In the genomic region with DNA sequence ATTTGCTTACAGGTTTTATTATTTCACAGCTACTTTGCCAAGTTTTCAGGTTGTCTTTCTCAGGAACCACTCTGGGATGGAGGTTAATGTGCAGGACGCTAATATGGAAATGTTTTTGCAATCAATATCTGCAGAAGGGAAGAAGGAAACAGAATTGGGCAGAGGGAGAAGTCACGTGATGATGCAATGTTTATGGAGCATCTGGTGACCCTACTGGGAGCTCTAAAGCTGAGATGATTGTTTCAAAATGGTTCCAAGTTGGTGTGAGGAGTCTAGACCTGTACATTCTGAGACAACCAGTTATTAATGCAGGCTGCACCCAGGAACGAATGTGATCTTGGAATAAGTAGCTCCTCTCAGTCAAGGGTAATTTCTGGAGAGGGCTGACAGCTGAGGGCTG, we compare ENCODE assay signal across 28 cellular contexts.
"Had no signal": no experiment of that assay in that cellular context is flagged by ENCODE, and none has a peak within 500 bp of the region (broad histone marks: within the 10 kb centered on the region; RNA-seq: fewer than 3 reads in every experiment).

No MANE protein-coding gene starts in this region.

- H3K4me1 Mint-ChIP-seq: activated naive CD4-positive, alpha-beta T cell treated with anti-CD3 and anti-CD28 coated beads, Interleukin-2, amount 10 ng/mL, durations not matched to agents 7 days and 5 days; activated naive CD8-positive, alpha-beta T cell treated with anti-CD3 and anti-CD28 coated beads, Interleukin-2, amount 10 ng/mL, durations not matched to agents 7 days and 5 days had no signal

- FAIRE-seq: bronchial epithelial cell had no signal

- H3K9me3 ChIP-seq: adrenal gland, body of pancreas, Peyer's patch, SJSA1 had no signal

- H3K4me3 Mint-ChIP-seq: activated CD8-positive, alpha-beta T cell treated with anti-CD3 and anti-CD28 coated beads for 36 hours; activated naive CD4-positive, alpha-beta T cell treated with anti-CD3 and anti-CD28 coated beads, Interleukin-2, amount 10 ng/mL, durations not matched to agents 7 days and 5 days; activated naive CD8-positive, alpha-beta T cell treated with anti-CD3 and anti-CD28 coated beads, Interleukin-2, amount 10 ng/mL, durations not matched to agents 7 days and 5 days; activated T-cell treated with anti-CD3 and anti-CD28 coated beads, Interleukin-2, amount 50 U/mL, for 72 hours; T-helper 2 cell treated with Interferon-gamma antibody and Interleukin-4, amounts not matched to agents 5 μg/mL and 100 μg/mL, for 36 hours had no signal

- H3K4me1 ChIP-seq: adrenal gland, body of pancreas, Peyer's patch, SJSA1 had no signal

- H3K36me3 ChIP-seq: adrenal gland, Peyer's patch, SJSA1 had no signal

- H3K36me3 Mint-ChIP-seq: activated naive CD4-positive, alpha-beta T cell treated with anti-CD3 and anti-CD28 coated beads, Interleukin-2, amount 10 ng/mL, durations not matched to agents 7 days and 5 days; activated naive CD8-positive, alpha-beta T cell treated with anti-CD3 and anti-CD28 coated beads, Interleukin-2, amount 10 ng/mL, durations not matched to agents 7 days and 5 days had no signal

- DNase-seq: activated CD4-positive, alpha-beta T cell treated with anti-CD3 and anti-CD28 coated beads for 4 hours; activated CD8-positive, alpha-beta memory T cell treated with anti-CD3 and anti-CD28 coated beads, Interleukin-2, amount 50 U/mL, for 4 hours; activated CD8-positive, alpha-beta T cell treated with anti-CD3 and anti-CD28 coated beads for 36 hours; activated gamma-delta T cell treated with Interleukin-2 at 50 U/mL for 16 hours; activated naive CD4-positive, alpha-beta T cell treated with anti-CD3 and anti-CD28 coated beads, Interleukin-2, amount 10 ng/mL, durations not matched to agents 7 days and 5 days; activated naive CD8-positive, alpha-beta T cell treated with anti-CD3 and anti-CD28 coated beads, Interleukin-2, amount 10 ng/mL, durations not matched to agents 7 days and 5 days; activated T-cell treated with anti-CD3 and anti-CD28 coated beads, Interleukin-2, amount 50 U/mL, for 72 hours; adrenal gland; anterior cingulate cortex; body of pancreas; central memory CD4-positive, alpha-beta T cell; Karpas-422; MM.1S; NCI-H1105; NCI-H1436; NCI-H1694 treated with DMSO at 0.1 percent for 48 hours; NCI-H2081; NCI-H226; NCI-H526; NCI-H82; OCI-M1; Peyer's patch; SHP77; SW 1271 had no signal

- H3K27ac Mint-ChIP-seq: activated CD8-positive, alpha-beta T cell treated with anti-CD3 and anti-CD28 coated beads for 36 hours; activated naive CD4-positive, alpha-beta T cell treated with anti-CD3 and anti-CD28 coated beads, Interleukin-2, amount 10 ng/mL, durations not matched to agents 7 days and 5 days; activated naive CD8-positive, alpha-beta T cell treated with anti-CD3 and anti-CD28 coated beads, Interleukin-2, amount 10 ng/mL, durations not matched to agents 7 days and 5 days; activated T-cell treated with anti-CD3 and anti-CD28 coated beads, Interleukin-2, amount 50 U/mL, for 72 hours; activated T-helper 2 cell treated with anti-CD3 and anti-CD28 coated beads, Interferon-gamma antibody, Interleukin-2, Interleukin-4, amounts not matched to agents 10 μg/mL and 5 μg/mL and 100 μg/mL, durations not matched to agents 14 hours and 24 hours and 36 hours; T-helper 2 cell treated with Interferon-gamma antibody and Interleukin-4, amounts not matched to agents 5 μg/mL and 100 μg/mL, for 36 hours had no signal

- H3K4me3 ChIP-seq: adrenal gland, body of pancreas, Peyer's patch, SJSA1 had no signal

- H3K27me3 ChIP-seq: adrenal gland, body of pancreas, Peyer's patch, SJSA1 had no signal

- H3K9me3 Mint-ChIP-seq: activated CD8-positive, alpha-beta T cell treated with anti-CD3 and anti-CD28 coated beads for 36 hours; activated naive CD8-positive, alpha-beta T cell treated with anti-CD3 and anti-CD28 coated beads, Interleukin-2, amount 10 ng/mL, durations not matched to agents 7 days and 5 days had no signal

- H3K27ac ChIP-seq: adrenal gland, body of pancreas, Peyer's patch, SJSA1 had no signal

- H3K27me3 Mint-ChIP-seq: activated CD8-positive, alpha-beta T cell treated with anti-CD3 and anti-CD28 coated beads for 36 hours; activated naive CD4-positive, alpha-beta T cell treated with anti-CD3 and anti-CD28 coated beads, Interleukin-2, amount 10 ng/mL, durations not matched to agents 7 days and 5 days; activated naive CD8-positive, alpha-beta T cell treated with anti-CD3 and anti-CD28 coated beads, Interleukin-2, amount 10 ng/mL, durations not matched to agents 7 days and 5 days had no signal
